1 cellular context compared by ENCODE assay signal in the genomic region with DNA sequence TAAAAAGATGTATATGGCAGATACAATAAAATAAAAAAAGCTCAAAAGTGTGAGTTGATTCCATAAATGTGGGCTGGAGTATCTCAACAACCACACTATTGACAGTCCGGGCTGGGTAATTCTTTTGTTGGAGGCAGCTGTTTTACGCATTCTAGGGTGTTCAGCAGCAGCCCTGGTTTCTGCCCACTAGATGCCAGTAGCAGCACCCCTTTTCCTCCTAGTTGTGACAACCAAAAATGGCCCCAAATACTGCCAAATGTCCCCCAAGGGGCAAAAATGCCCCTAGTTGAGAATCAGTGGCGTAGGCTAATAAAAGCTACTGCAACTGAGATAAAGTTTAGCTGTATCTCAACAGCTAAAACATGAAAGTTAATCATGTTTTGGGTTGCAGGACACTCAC.
TF ChIP-seq lines count a peak whose summit lies in the region.

No MANE protein-coding gene starts in this region.

TF ChIP-seq in WTC11, 78 proteins besides CTCF, POLR2A, EP300 and RAD21 (continued from another document):
- TF ChIP-seq, protein P1, sequence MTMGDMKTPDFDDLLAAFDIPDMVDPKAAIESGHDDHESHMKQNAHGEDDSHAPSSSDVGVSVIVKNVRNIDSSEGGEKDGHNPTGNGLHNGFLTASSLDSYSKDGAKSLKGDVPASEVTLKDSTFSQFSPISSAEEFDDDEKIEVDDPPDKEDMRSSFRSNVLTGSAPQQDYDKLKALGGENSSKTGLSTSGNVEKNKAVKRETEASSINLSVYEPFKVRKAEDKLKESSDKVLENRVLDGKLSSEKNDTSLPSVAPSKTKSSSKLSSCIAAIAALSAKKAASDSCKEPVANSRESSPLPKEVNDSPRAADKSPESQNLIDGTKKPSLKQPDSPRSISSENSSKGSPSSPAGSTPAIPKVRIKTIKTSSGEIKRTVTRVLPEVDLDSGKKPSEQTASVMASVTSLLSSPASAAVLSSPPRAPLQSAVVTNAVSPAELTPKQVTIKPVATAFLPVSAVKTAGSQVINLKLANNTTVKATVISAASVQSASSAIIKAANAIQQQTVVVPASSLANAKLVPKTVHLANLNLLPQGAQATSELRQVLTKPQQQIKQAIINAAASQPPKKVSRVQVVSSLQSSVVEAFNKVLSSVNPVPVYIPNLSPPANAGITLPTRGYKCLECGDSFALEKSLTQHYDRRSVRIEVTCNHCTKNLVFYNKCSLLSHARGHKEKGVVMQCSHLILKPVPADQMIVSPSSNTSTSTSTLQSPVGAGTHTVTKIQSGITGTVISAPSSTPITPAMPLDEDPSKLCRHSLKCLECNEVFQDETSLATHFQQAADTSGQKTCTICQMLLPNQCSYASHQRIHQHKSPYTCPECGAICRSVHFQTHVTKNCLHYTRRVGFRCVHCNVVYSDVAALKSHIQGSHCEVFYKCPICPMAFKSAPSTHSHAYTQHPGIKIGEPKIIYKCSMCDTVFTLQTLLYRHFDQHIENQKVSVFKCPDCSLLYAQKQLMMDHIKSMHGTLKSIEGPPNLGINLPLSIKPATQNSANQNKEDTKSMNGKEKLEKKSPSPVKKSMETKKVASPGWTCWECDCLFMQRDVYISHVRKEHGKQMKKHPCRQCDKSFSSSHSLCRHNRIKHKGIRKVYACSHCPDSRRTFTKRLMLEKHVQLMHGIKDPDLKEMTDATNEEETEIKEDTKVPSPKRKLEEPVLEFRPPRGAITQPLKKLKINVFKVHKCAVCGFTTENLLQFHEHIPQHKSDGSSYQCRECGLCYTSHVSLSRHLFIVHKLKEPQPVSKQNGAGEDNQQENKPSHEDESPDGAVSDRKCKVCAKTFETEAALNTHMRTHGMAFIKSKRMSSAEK (CRISPR knock-in tag; IDR thresholded peaks at IDR 0.05; ENCODE audit: borderline replicate concordance), result no peak
